ENCODE assay signal across 9 cellular contexts in the genomic region with DNA sequence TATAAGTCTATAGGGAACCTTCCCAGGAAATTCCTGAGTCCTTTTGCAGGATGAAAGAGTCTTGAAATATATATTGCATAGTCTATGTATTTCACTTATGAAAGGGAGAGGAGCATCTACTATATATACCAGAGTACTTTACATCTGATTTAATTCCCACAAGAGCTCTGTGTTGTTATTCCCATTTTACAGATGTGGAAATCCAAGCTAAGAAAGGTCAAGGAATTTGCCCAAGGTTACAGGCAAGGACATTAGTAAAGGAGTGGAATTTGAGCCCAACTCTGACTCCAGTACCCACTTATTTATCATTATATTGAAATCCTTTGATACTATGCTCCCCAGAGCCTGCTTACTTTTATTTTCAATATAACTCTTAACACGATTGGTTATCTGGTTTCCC. TPM values are rescaled to one million over a fixed set of nuclear protein-coding genes. Genes with fewer than 3 reads are reported as not detected.
A peak's percentile ranks its signal among the peaks of the same experiment; 100 is the strongest.
DNase-seq lines count a peak whose midpoint lies in the region; ATAC-seq and TF ChIP-seq lines count a peak whose summit lies in the region.
"Had no signal": no experiment of that assay in that cellular context is flagged by ENCODE, and none has a peak within 500 bp of the region (broad histone marks: within the 10 kb centered on the region; RNA-seq: fewer than 3 reads in every experiment).

No MANE protein-coding gene starts in this region.

- H3K27me3 ChIP-seq in CD8-positive, alpha-beta memory T cell (ENCODE audit: insufficient read depth, low read length, poor library complexity, severe bottlenecking), result no peaks in the 10 kb centered on the region
- no peaks in the 10 kb centered on the region for H3K27me3 ChIP-seq in SJSA1 (replicated peaks)
- no peaks in the 10 kb centered on the region for H3K27me3 ChIP-seq in esophagus squamous epithelium
- no peaks in the 10 kb centered on the region for H3K27me3 ChIP-seq in parathyroid adenoma (ENCODE audit: control insufficient read depth, insufficient read depth, low read length)

- WGBS in esophagus squamous epithelium, 2 donors, result 55 to 71% methylated on average over 1 of the region's 1 CpG

- no peaks in the 10 kb centered on the region for H3K9me3 ChIP-seq in CD8-positive, alpha-beta memory T cell (ENCODE audit: low read length)
- H3K9me3 ChIP-seq in SJSA1 (replicated peaks), result no peaks in the 10 kb centered on the region
- no peaks in the 10 kb centered on the region for H3K9me3 ChIP-seq in esophagus squamous epithelium
- H3K9me3 ChIP-seq in parathyroid adenoma (ENCODE audit: control insufficient read depth, low read length), result no peaks in the 10 kb centered on the region

- POLR2A ChIA-PET in CD8-positive, alpha-beta memory T cell (lab: Charles Lee), result no interaction called here

- no peak for TF ChIP-seq CTCF in esophagus squamous epithelium (IDR thresholded peaks at IDR 0.05)
- TF ChIP-seq CTCF in parathyroid adenoma (IDR thresholded peaks at IDR 0.05), result no peak

- H3K36me3 ChIP-seq in CD8-positive, alpha-beta memory T cell (ENCODE audit: insufficient read depth, low read length), result no peaks in the 10 kb centered on the region
- H3K36me3 ChIP-seq in SJSA1, result peaks cover 3% of the 10 kb centered on the region; the same call in 1 of the 2 replicates
- no peaks in the 10 kb centered on the region for H3K36me3 ChIP-seq in esophagus squamous epithelium
- H3K36me3 ChIP-seq in parathyroid adenoma (ENCODE audit: control insufficient read depth, insufficient read depth, low read length), result no peaks in the 10 kb centered on the region

- H3K4me3 ChIP-seq in CD8-positive, alpha-beta memory T cell (ENCODE audit: low read length), result peak overlapping the region; percentile 3
- H3K4me3 ChIP-seq in SJSA1 (peak overlapping the region; percentile 2; the same call in 1 of the 2 replicates), esophagus squamous epithelium (peak overlapping the region in 3 of 4 donors; percentile 70 to 84 (median 71)), parathyroid adenoma (ENCODE audit: low read depth, low read length) (peak overlapping the region; percentile 85)

- H3K4me2 ChIP-seq in parathyroid adenoma (ENCODE audit: low read length), result peak overlapping the region; percentile 97

- DNase-seq in CD8-positive, alpha-beta memory T cell, result no peak
- DNase-seq in SJSA1 (ENCODE audit: low read depth in 1 of 2, low spot score in 2 of 2), result no peak
- no peak for DNase-seq in esophagus squamous epithelium (lab: John Stamatoyannopoulos, UW)
- no peak for DNase-seq in cerebellar cortex (ENCODE audit: low spot score)
- DNase-seq in NCI-H1092 treated with DMSO at 0.1 percent for 48 hours (lab: John Stamatoyannopoulos, UW), result no peak
- DNase-seq in HuH-7 (ENCODE audit: low spot score), result no peak
- DNase-seq: OCI-M1 had no signal

- H3K4me1 Mint-ChIP-seq in CD8-positive, alpha-beta memory T cell, result peaks cover 60 to 88% (median 76%) of the 10 kb centered on the region in 3 donors

- CTCF ChIA-PET in CD8-positive, alpha-beta memory T cell (lab: Charles Lee), result interaction anchor here (1.2 to 1.3 kb wide), 2 partner anchors 19 to 21 kb away, joined by 3 to 4 read pairs; no protein-coding TSS in a partner anchor

- no peak overlapping the region for H3K27ac ChIP-seq in CD8-positive, alpha-beta memory T cell (ENCODE audit: low read depth, low read length)
- no peak overlapping the region for H3K27ac ChIP-seq in SJSA1
- H3K27ac ChIP-seq in esophagus squamous epithelium, result no peak overlapping the region
- H3K27ac ChIP-seq in parathyroid adenoma, result no peak overlapping the region

- intact Hi-C loops in esophagus squamous epithelium (cut with DNase I), result no loop called here

- peaks cover 0 to 16% (median 0%) of the 10 kb centered on the region in 3 donors for H3K36me3 Mint-ChIP-seq in CD8-positive, alpha-beta memory T cell

- ATAC-seq in HG03439 (IDR thresholded peaks at IDR 0.05; ENCODE audit: unreplicated experiment), result no peak

- peak overlapping the region in 2 of 8 donors; percentile 30 to 37 for H3K27ac Mint-ChIP-seq in CD8-positive, alpha-beta memory T cell

- no peak for TF ChIP-seq POLR2A in esophagus squamous epithelium (IDR thresholded peaks at IDR 0.05)

- H3K79me2 ChIP-seq in parathyroid adenoma, result peaks cover 31% of the 10 kb centered on the region

- H3K9me3 Mint-ChIP-seq in CD8-positive, alpha-beta memory T cell, result no peaks in the 10 kb centered on the region

- peaks cover 33% of the 10 kb centered on the region for H3K4me1 ChIP-seq in CD8-positive, alpha-beta memory T cell (ENCODE audit: insufficient read depth, low read length)
- H3K4me1 ChIP-seq in SJSA1 (replicated peaks), result peaks cover 7% of the 10 kb centered on the region
- H3K4me1 ChIP-seq in esophagus squamous epithelium, result peaks cover 0 to 64% (median 5%) of the 10 kb centered on the region in 3 donors
- peaks cover 14% of the 10 kb centered on the region for H3K4me1 ChIP-seq in parathyroid adenoma

- H3K9ac ChIP-seq in parathyroid adenoma, result no peak overlapping the region

- no peak overlapping the region for H2AFZ ChIP-seq in parathyroid adenoma

- peak overlapping the region; percentile 49 to 93 (median 68) for H3K4me3 Mint-ChIP-seq in CD8-positive, alpha-beta memory T cell

- no peaks in the 10 kb centered on the region for H3K27me3 Mint-ChIP-seq in CD8-positive, alpha-beta memory T cell

RNA-seq across cellular contexts. Expression of gene SESN1, which starts 2.6 kb away (rescaled TPM):
- total RNA-seq in CD8-positive, alpha-beta memory T cell, result 10 to 100 TPM; 20.2 to 22.0 TPM
- 39.2 TPM for polyA plus RNA-seq in CD8-positive, alpha-beta memory T cell
- total RNA-seq in SJSA1 (2014; rRNA removed; shearing (Covaris generic)), result 12.7 and 15.8 TPM in 2 replicates
- 10 to 100 TPM; 10.4 to 55.9 (median 21.7) TPM for total RNA-seq in esophagus squamous epithelium

RNA-seq across cellular contexts. Expression of gene CEP57L1, which starts 3.2 kb away (rescaled TPM):
- total RNA-seq in CD8-positive, alpha-beta memory T cell, result 10 to 100 TPM; 18.6 to 19.1 TPM
- 7.8 TPM for polyA plus RNA-seq in CD8-positive, alpha-beta memory T cell
- total RNA-seq in SJSA1 (2014; rRNA removed; shearing (Covaris generic)), result 45.1 and 45.2 TPM in 2 replicates
- 1 to 10 TPM; 4.9 to 9.7 (median 7.4) TPM for total RNA-seq in esophagus squamous epithelium

Comparison
In these comparisons a context has a peak if more than half of its experiments do, and no peak if none do; other contexts are left out.
1. H3K4me3 ChIP-seq: peak in every context shown above with its lines; median percentile 85 in parathyroid adenoma; 71 in esophagus squamous epithelium; 3 in CD8-positive, alpha-beta memory T cell; 2 in SJSA1.